1 cellular context compared by ENCODE assay signal in genomic region chr14:103103461-103104388, GRCh38.
TF ChIP-seq lines count a peak whose summit lies in the region.

No MANE protein-coding gene starts in this region.

TF ChIP-seq in A549, 52 proteins besides CTCF, POLR2A, EP300 and RAD21:
- TF ChIP-seq SMC3 (IDR thresholded peaks at IDR 0.05) (peak; percentile 32; the same call in 2 of the 3 replicates), MYC (IDR thresholded peaks at IDR 0.05; ENCODE audit: borderline replicate concordance, low read length) (no peak), NPAS2 (CRISPR knock-in tag; IDR thresholded peaks at IDR 0.05; ENCODE audit: borderline replicate concordance) (no peak), ZFP36 (IDR thresholded peaks at IDR 0.05; ENCODE audit: borderline replicate concordance, partially characterized antibody) (no peak), CBX8 (IDR thresholded peaks at IDR 0.05) (no peak), MAFK (IDR thresholded peaks at IDR 0.05; ENCODE audit: partially characterized antibody) (no peak), HES2 (IDR thresholded peaks at IDR 0.05) (no peak), HOXA7 (CRISPR knock-in tag; IDR thresholded peaks at IDR 0.05) (no peak), HDAC2 (IDR thresholded peaks at IDR 0.05) (no peak), GATA3 (IDR thresholded peaks at IDR 0.05; ENCODE audit: borderline replicate concordance) (peak; percentile 64; the same call in 1 of the 2 replicates), SREBF2 (IDR thresholded peaks at IDR 0.05) (no peak), JUN (IDR thresholded peaks at IDR 0.05) (peak; percentile 59 to 81; a peak in 2 of 5 replicates), PHF8 (IDR thresholded peaks at IDR 0.05; ENCODE audit: borderline replicate concordance, low read depth) (peak; percentile 32; the same call in 1 of the 2 replicates), HOXB5 (CRISPR knock-in tag; IDR thresholded peaks at IDR 0.05) (no peak), BCL3 (IDR thresholded peaks at IDR 0.05) (peak; percentile 54; the same call in 1 of the 3 replicates), ZC3H11A (IDR thresholded peaks at IDR 0.05) (no peak)
- TF ChIP-seq, protein P1, sequence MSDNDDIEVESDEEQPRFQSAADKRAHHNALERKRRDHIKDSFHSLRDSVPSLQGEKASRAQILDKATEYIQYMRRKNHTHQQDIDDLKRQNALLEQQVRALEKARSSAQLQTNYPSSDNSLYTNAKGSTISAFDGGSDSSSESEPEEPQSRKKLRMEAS (IDR thresholded peaks at IDR 0.05): peak; percentile 87
- TF ChIP-seq, protein P2, sequence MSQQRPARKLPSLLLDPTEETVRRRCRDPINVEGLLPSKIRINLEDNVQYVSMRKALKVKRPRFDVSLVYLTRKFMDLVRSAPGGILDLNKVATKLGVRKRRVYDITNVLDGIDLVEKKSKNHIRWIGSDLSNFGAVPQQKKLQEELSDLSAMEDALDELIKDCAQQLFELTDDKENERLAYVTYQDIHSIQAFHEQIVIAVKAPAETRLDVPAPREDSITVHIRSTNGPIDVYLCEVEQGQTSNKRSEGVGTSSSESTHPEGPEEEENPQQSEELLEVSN (IDR thresholded peaks at IDR 0.05; ENCODE audit: borderline replicate concordance, low read depth): peak; percentile 40; the same call in 1 of the 2 replicates
- TF ChIP-seq, protein P3, sequence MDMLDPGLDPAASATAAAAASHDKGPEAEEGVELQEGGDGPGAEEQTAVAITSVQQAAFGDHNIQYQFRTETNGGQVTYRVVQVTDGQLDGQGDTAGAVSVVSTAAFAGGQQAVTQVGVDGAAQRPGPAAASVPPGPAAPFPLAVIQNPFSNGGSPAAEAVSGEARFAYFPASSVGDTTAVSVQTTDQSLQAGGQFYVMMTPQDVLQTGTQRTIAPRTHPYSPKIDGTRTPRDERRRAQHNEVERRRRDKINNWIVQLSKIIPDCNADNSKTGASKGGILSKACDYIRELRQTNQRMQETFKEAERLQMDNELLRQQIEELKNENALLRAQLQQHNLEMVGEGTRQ (IDR thresholded peaks at IDR 0.05): no peak
- TF ChIP-seq, protein P4, sequence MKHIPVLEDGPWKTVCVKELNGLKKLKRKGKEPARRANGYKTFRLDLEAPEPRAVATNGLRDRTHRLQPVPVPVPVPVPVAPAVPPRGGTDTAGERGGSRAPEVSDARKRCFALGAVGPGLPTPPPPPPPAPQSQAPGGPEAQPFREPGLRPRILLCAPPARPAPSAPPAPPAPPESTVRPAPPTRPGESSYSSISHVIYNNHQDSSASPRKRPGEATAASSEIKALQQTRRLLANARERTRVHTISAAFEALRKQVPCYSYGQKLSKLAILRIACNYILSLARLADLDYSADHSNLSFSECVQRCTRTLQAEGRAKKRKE (CRISPR knock-in tag; IDR thresholded peaks at IDR 0.05; ENCODE audit: low read depth): no peak
